In genomic region chr19:28051047-28051446, GRCh38 we compare ENCODE assay signal across 10 cellular contexts.
"Had no signal": no experiment of that assay in that cellular context is flagged by ENCODE, and none has a peak within 500 bp of the region (broad histone marks: within the 10 kb centered on the region; RNA-seq: fewer than 3 reads in every experiment).

No MANE protein-coding gene starts in this region.

- DNase-seq: effector memory CD8-positive, alpha-beta T cell; foreskin keratinocyte; left colon; mammary epithelial cell; mucosa of descending colon; naive thymus-derived CD8-positive, alpha-beta T cell; posterior cingulate gyrus; stimulated activated CD4-positive, alpha-beta T cell treated with anti-CD3 and anti-CD28 coated beads, Interleukin-2, amount 100 ng/mL, for 48 hours; stimulated activated naive CD8-positive, alpha-beta T cell treated with anti-CD3 and anti-CD28 coated beads, Interleukin-15, Interleukin-2, amounts not matched to agents 100 U/mL and 50 U/mL, for 24 hours; thyroid gland had no signal
